In genomic region chr9:130860458-130861316, GRCh38 we compare ENCODE assay signal across 10 cellular contexts. TPM values are rescaled to one million over a fixed set of nuclear protein-coding genes. Genes with fewer than 3 reads are reported as not detected.
DNase-seq lines count a peak whose midpoint lies in the region; ATAC-seq, FAIRE-seq and TF ChIP-seq lines count a peak whose summit lies in the region.
"Had no signal": no experiment of that assay in that cellular context is flagged by ENCODE, and none has a peak within 500 bp of the region (broad histone marks: within the 10 kb centered on the region; RNA-seq: fewer than 3 reads in every experiment).

No MANE protein-coding gene starts in this region.

- no peaks in the 10 kb centered on the region for H3K9me3 ChIP-seq in kidney (ENCODE audit: control insufficient read depth in 1 of 2, low read length in 2 of 2)
- no peaks in the 10 kb centered on the region for H3K9me3 ChIP-seq in stomach

- H3K4me1 ChIP-seq in kidney (ENCODE audit: control insufficient read depth in 1 of 2, insufficient read depth in 1 of 2, low read depth in 1 of 2, low read length in 2 of 2) (peaks cover 0 to 25% of the 10 kb centered on the region in 2 donors), stomach (peaks cover 8 to 82% (median 41%) of the 10 kb centered on the region in 4 donors)

- TF ChIP-seq EP300 in stomach (IDR thresholded peaks at IDR 0.05) = no peak

- ATAC-seq in HG02970 (IDR thresholded peaks at IDR 0.05; ENCODE audit: low FRiP score, unreplicated experiment) (no peak), GM21825 (IDR thresholded peaks at IDR 0.05; ENCODE audit: unreplicated experiment) (no peak)

- TF ChIP-seq CTCF in cardiac fibroblast (IDR thresholded peaks at IDR 0.05; ENCODE audit: low read depth, low read length) (peak; percentile 38), kidney (IDR thresholded peaks at IDR 0.05; ENCODE audit: borderline replicate concordance, extremely low read depth, insufficient read depth) (peak; percentile 72), stomach (IDR thresholded peaks at IDR 0.05) (peak in 3 of 7 experiments; percentile 23 to 29 (median 26))

- H3K36me3 ChIP-seq in kidney (ENCODE audit: control insufficient read depth in 1 of 2, insufficient read depth in 2 of 2, low read length in 2 of 2) = peaks cover 2 to 11% of the 10 kb centered on the region in 2 donors
- peaks cover 35 to 84% (median 80%) of the 10 kb centered on the region in 4 donors for H3K36me3 ChIP-seq in stomach

- WGBS in stomach, 5 donors = 37 to 55% (median 45%) methylated on average over 28 of the region's 28 CpGs

- no peak for FAIRE-seq in kidney (lab: Jason Lieb, UNC)
- FAIRE-seq: keratinocyte had no signal

- DNase-seq in HS-5 (ENCODE audit: low read depth) (peak; percentile 87), cardiac fibroblast (ENCODE audit: low read depth in 2 of 2) (peak; percentile 96 to 98), kidney (peak; percentile 95), stomach (peak; percentile 65), foreskin melanocyte (no peak), DMS153 treated with DMSO at 0.1 percent for 48 hours (lab: John Stamatoyannopoulos, UW; ENCODE audit: unreplicated experiment) (no peak)

- H3K27ac ChIP-seq in kidney (ENCODE audit: low read depth in 2 of 2, low read length in 2 of 2) = peak overlapping the region; percentile 8 to 32
- peak overlapping the region; percentile 27 to 85 (median 75) for H3K27ac ChIP-seq in stomach

- no peak for TF ChIP-seq POLR2A in stomach (IDR thresholded peaks at IDR 0.05)

- H3K27me3 ChIP-seq in stomach = no peaks in the 10 kb centered on the region

- intact Hi-C loops in kidney (cut with DNase I) = loop anchor here (5.0 to 10.0 kb wide), 2 partner anchors 86 to 148 kb away; no protein-coding TSS in a partner anchor
- intact Hi-C loops in stomach (cut with DNase I; ENCODE audit: low total_unique reads) = loop anchor here (5.0 kb wide), 2 partner anchors 93 to 148 kb away; no protein-coding TSS in a partner anchor

- H3K9ac ChIP-seq in kidney (ENCODE audit: low read length in 2 of 2) = peak overlapping the region in 1 of 2 donors; percentile 43

- no peak overlapping the region for H3K4me3 ChIP-seq in cardiac fibroblast (replicated peaks in 1 of 2; ENCODE audit: low read depth in 2 of 2, low read length in 2 of 2)
- no peak overlapping the region for H3K4me3 ChIP-seq in kidney (ENCODE audit: low read length in 2 of 2)
- no peak overlapping the region for H3K4me3 ChIP-seq in stomach

RNA-seq across cellular contexts. Expression of gene ABL1, which starts 25.6 kb away (rescaled TPM):
- total RNA-seq in kidney (63.6 TPM), stomach (10 to 100 TPM; 36.2 to 95.9 (median 61.4) TPM)
- polyA plus RNA-seq in kidney (ENCODE audit: insufficient read depth, low read depth, low replicate concordance) (15.0 TPM), stomach (10 to 100 TPM; 19.0 to 34.2 (median 31.0) TPM)

RNA-seq across cellular contexts. Expression of gene QRFP, which starts 35.9 kb away (rescaled TPM):
- total RNA-seq in kidney (not detected), stomach (not detected)
- polyA plus RNA-seq in kidney (ENCODE audit: insufficient read depth, low read depth, low replicate concordance) (not detected), stomach (not detected)
- total RNA-seq: T-helper 2 cell treated with Interferon-gamma antibody and Interleukin-4, amounts not matched to agents 100 ng/mL and 5 ng/mL, for 36 hours had no signal
- polyA plus RNA-seq: keratinocyte had no signal

Comparison
In these comparisons a context has a peak if more than half of its experiments do, and no peak if none do; other contexts are left out.
1. DNase-seq: peak in HS-5 (single experiment), cardiac fibroblast (2 of 2), kidney (single experiment) and stomach (single experiment); none in foreskin melanocyte (single experiment) and DMS153 treated with DMSO at 0.1 percent for 48 hours (single experiment).